In the genomic region with DNA sequence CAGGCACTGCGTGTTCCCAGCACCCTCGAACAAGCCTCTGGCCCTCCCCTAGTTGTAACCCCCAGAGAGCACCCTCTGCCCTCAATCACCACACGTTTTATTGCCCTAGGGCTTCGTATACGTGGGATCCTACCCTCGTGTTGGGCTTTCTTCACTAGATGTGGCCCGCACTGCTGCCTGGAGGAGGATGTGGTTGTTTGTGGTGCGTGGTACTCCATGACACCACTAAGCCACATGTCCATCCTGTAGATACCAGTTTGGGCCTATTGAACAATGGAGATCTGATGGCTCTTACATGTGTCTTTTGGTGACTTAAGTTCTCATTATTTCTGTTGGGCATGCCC, we compare ENCODE assay signal across 23 cellular contexts. TPM values are rescaled to one million over a fixed set of nuclear protein-coding genes. Genes with fewer than 3 reads are reported as not detected.
DNase-seq lines count a peak whose midpoint lies in the region; ATAC-seq, FAIRE-seq and TF ChIP-seq lines count a peak whose summit lies in the region.
"Had no signal": no experiment of that assay in that cellular context is flagged by ENCODE, and none has a peak within 500 bp of the region (broad histone marks: within the 10 kb centered on the region; RNA-seq: fewer than 3 reads in every experiment).

No MANE protein-coding gene starts in this region.

- no peaks in the 10 kb centered on the region for H3K9me3 ChIP-seq in right cardiac atrium (ENCODE audit: control insufficient read depth, low read length)
- H3K9me3 ChIP-seq in small intestine (ENCODE audit: control insufficient read depth, low read depth) = no peaks in the 10 kb centered on the region
- no peaks in the 10 kb centered on the region for H3K9me3 ChIP-seq in MM.1S (replicated peaks; ENCODE audit: insufficient read depth, low read length)
- H3K9me3 ChIP-seq: BE2C, body of pancreas had no signal

- H2AFZ ChIP-seq in MM.1S (ENCODE audit: low read length) = no peak overlapping the region

- TF ChIP-seq CTCF in bronchial epithelial cell (IDR thresholded peaks at IDR 0.05; ENCODE audit: insufficient read depth, low read length, severe bottlenecking) = no peak
- TF ChIP-seq CTCF in MM.1S (IDR thresholded peaks at IDR 0.05; ENCODE audit: low read length) = no peak

- H3F3A ChIP-seq in MM.1S (ENCODE audit: insufficient read depth, low read length) = no peaks in the 10 kb centered on the region

- H4K20me1 ChIP-seq in MM.1S (ENCODE audit: insufficient read depth, low read length) = no peaks in the 10 kb centered on the region

- peak in 2 of 3 donors; percentile 5 to 6 for DNase-seq in right cardiac atrium
- no peak for DNase-seq in left cardiac atrium
- peak; percentile 73 for DNase-seq in MV-4-11 (lab: John Stamatoyannopoulos, UW)
- no peak for DNase-seq in bronchial epithelial cell (ENCODE audit: low read depth)
- peak; percentile 6 for DNase-seq in small intestine
- DNase-seq in HuH-7 (ENCODE audit: low spot score) = no peak
- DNase-seq in mesenteric fat pad (ENCODE audit: low spot score) = no peak
- no peak for DNase-seq in MM.1S
- DNase-seq: ACHN; activated gamma-delta T cell; activated T-cell treated with anti-CD3 and anti-CD28 coated beads, Interleukin-2, amount 50 U/mL, for 24 hours; BE2C; body of pancreas; COR-L47; GF-D8; islet precursor cell; Kasumi-1; NCI-H1105 treated with DMSO at 0.1 percent for 48 hours; NCI-H2029; NCI-H748 treated with DMSO at 0.1 percent for 48 hours; retina; T1000 had no signal

- ATAC-seq in right cardiac atrium = no peak
- ATAC-seq in left cardiac atrium = no peak
- ATAC-seq: body of pancreas had no signal

- H3K4me2 ChIP-seq in MM.1S (ENCODE audit: low read depth, low read length) = no peak overlapping the region

- no peaks in the 10 kb centered on the region for H3K9me2 ChIP-seq in MM.1S (replicated peaks; ENCODE audit: insufficient read depth, low read length)

- H3K4me3 ChIP-seq in right cardiac atrium (ENCODE audit: low read length) (no peak overlapping the region), bronchial epithelial cell (ENCODE audit: low read depth, low read length) (no peak overlapping the region), small intestine (ENCODE audit: low read depth in 1 of 2, low read length in 2 of 2) (no peak overlapping the region), MM.1S (ENCODE audit: low read length) (no peak overlapping the region)
- H3K4me3 ChIP-seq: body of pancreas had no signal

- no peaks in the 10 kb centered on the region for H3K79me2 ChIP-seq in MM.1S (ENCODE audit: low read length)

- 71% methylated on average over 8 of the region's 8 CpGs for WGBS in right cardiac atrium
- 26 to 42% (median 41%) methylated on average over 8 of the region's 8 CpGs for WGBS in small intestine, 3 donors

- no peak overlapping the region for H3K27ac ChIP-seq in right cardiac atrium (ENCODE audit: low read length)
- no peak overlapping the region for H3K27ac ChIP-seq in small intestine (ENCODE audit: low read depth in 1 of 2, low read length in 1 of 2)
- H3K27ac ChIP-seq in MM.1S (ENCODE audit: low read length) = no peak overlapping the region
- H3K27ac ChIP-seq: body of pancreas had no signal

- H3K4me1 ChIP-seq in right cardiac atrium (ENCODE audit: control insufficient read depth, insufficient read depth, low read length) (no peaks in the 10 kb centered on the region), small intestine (ENCODE audit: control insufficient read depth in 2 of 2, insufficient read depth in 1 of 2, low read depth in 1 of 2, low read length in 1 of 2) (no peaks in the 10 kb centered on the region), MM.1S (ENCODE audit: low read length) (no peaks in the 10 kb centered on the region)
- H3K4me1 ChIP-seq: BE2C, body of pancreas had no signal

- intact Hi-C loops in right cardiac atrium (cut with DNase I) = loop anchor here in 1 of 4 donors (10.0 kb wide), 1 partner anchor 212 kb away; the partner anchor contains the start of gene SRMS
- intact Hi-C loops in left cardiac atrium (cut with DNase I) = no loop called here

- no peak overlapping the region for H3K9ac ChIP-seq in MM.1S (ENCODE audit: low read length)

- peak; percentile 43 for FAIRE-seq in bronchial epithelial cell (lab: Jason Lieb, UNC)
- no peak for FAIRE-seq in small intestine (lab: Jason Lieb, UNC)
- FAIRE-seq: RCC 7860 had no signal

- H3K27me3 ChIP-seq in right cardiac atrium (ENCODE audit: control insufficient read depth, insufficient read depth) = no peaks in the 10 kb centered on the region
- H3K27me3 ChIP-seq in bronchial epithelial cell (ENCODE audit: control insufficient read depth, insufficient read depth, low read length) = no peaks in the 10 kb centered on the region
- H3K27me3 ChIP-seq in small intestine (ENCODE audit: control insufficient read depth in 2 of 2, insufficient read depth in 2 of 2, low read length in 2 of 2) = no peaks in the 10 kb centered on the region
- peaks cover 88% of the 10 kb centered on the region for H3K27me3 ChIP-seq in MM.1S (replicated peaks; ENCODE audit: insufficient read depth, low read length)
- H3K27me3 ChIP-seq: BE2C, body of pancreas had no signal

- H3K36me3 ChIP-seq in bronchial epithelial cell (ENCODE audit: control insufficient read depth, insufficient read depth, low read length) (no peaks in the 10 kb centered on the region), small intestine (ENCODE audit: control insufficient read depth in 2 of 2, insufficient read depth in 2 of 2, low read length in 2 of 2) (no peaks in the 10 kb centered on the region), MM.1S (replicated peaks; ENCODE audit: insufficient read depth, low read length) (no peaks in the 10 kb centered on the region)
- H3K36me3 ChIP-seq: BE2C had no signal

RNA-seq across cellular contexts. Expression of gene SLC2A4RG, which starts 17.0 kb away (rescaled TPM):
- total RNA-seq in right cardiac atrium (10 to 100 TPM; 42.7 to 69.1 (median 50.1) TPM), left cardiac atrium (10 to 100 TPM; 47.9 to 71.0 TPM), bronchial epithelial cell (14.0 and 21.8 TPM in 2 replicates), mesenteric fat pad (62.0 TPM)
- polyA plus RNA-seq in right cardiac atrium (39.2 TPM), small intestine (10 to 100 TPM; 11.6 to 19.0 (median 16.2) TPM)

RNA-seq across cellular contexts. Expression of gene LIME1, which starts 20.2 kb away (rescaled TPM):
- total RNA-seq in right cardiac atrium = 1 to 10 TPM; 2.1 to 2.9 (median 2.7) TPM
- polyA plus RNA-seq in right cardiac atrium = 2.7 TPM
- total RNA-seq in left cardiac atrium = 1 to 10 TPM; 3.6 to 3.7 TPM
- 0.53 and 2.0 TPM in 2 replicates for total RNA-seq in bronchial epithelial cell
- polyA plus RNA-seq in small intestine = 10 to 100 TPM; 10.8 to 48.4 (median 34.4) TPM
- total RNA-seq in mesenteric fat pad = 6.5 TPM

RNA-seq across cellular contexts. Expression of gene ZGPAT, which starts 48.8 kb away (rescaled TPM):
- total RNA-seq in right cardiac atrium (10 to 100 TPM; 14.5 to 19.6 (median 16.8) TPM), left cardiac atrium (10 to 100 TPM; 16.4 to 18.6 TPM), bronchial epithelial cell (17.7 and 25.5 TPM in 2 replicates), mesenteric fat pad (26.7 TPM)
- polyA plus RNA-seq in right cardiac atrium (29.5 TPM), small intestine (10 to 100 TPM; 26.4 to 39.8 (median 34.9) TPM)

RNA-seq across cellular contexts. Expression of gene ARFRP1, which starts 48.8 kb away (rescaled TPM):
- total RNA-seq in right cardiac atrium (10 to 100 TPM; 40.1 to 49.7 (median 44.3) TPM), left cardiac atrium (10 to 100 TPM; 36.8 to 44.9 TPM), bronchial epithelial cell (49.2 and 55.5 TPM in 2 replicates), mesenteric fat pad (47.3 TPM)
- polyA plus RNA-seq in right cardiac atrium (38.7 TPM), small intestine (10 to 100 TPM; 60.6 to 78.6 (median 61.0) TPM)

Comparison
In these comparisons a context has a peak if more than half of its experiments do, and no peak if none do; other contexts are left out.
1. DNase-seq: peak in right cardiac atrium (2 of 3), MV-4-11 (single experiment) and small intestine (single experiment); none in left cardiac atrium (single experiment), bronchial epithelial cell (single experiment), HuH-7 (single experiment), mesenteric fat pad (single experiment) and MM.1S (single experiment).